In the genomic region with DNA sequence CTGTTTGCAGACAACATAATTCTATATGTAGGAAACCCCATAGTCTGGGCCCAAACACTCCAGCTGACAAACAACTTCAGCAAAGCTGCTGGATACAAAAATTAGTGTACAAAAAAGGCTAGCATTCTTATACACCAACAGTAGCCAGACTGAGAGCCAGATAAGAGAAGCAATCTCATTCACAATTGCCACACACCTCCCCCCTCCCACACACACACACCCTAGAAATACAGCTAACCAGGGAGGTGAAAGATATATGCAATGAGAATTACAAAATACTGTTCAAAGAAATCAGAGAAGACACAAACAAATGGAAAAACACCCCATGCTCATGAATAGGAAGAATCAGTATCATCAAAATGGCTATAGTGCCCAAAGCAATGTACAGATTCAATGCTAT, we compare ENCODE assay signal across 17 cellular contexts.
"Had no signal": no experiment of that assay in that cellular context is flagged by ENCODE, and none has a peak within 500 bp of the region (broad histone marks: within the 10 kb centered on the region; RNA-seq: fewer than 3 reads in every experiment).

No MANE protein-coding gene starts in this region.

- H3K27me3 Mint-ChIP-seq: naive thymus-derived CD8-positive, alpha-beta T cell; stimulated activated naive CD8-positive, alpha-beta T cell treated with anti-CD3 and anti-CD28 coated beads, Interleukin-15, Interleukin-2, amounts not matched to agents 100 ng/mL and 50 ng/mL, for 24 hours had no signal

- H3K27me3 ChIP-seq: esophagus muscularis mucosa, gastrocnemius medialis, heart right ventricle, neutrophil, tibial nerve had no signal

- H3K27ac ChIP-seq: esophagus muscularis mucosa, gastrocnemius medialis, heart right ventricle, neutrophil, tibial nerve had no signal

- DNase-seq: cortex of kidney; effector memory CD4-positive, alpha-beta T cell; gastrocnemius medialis; heart right ventricle; hypothalamus; kidney glomerular epithelial cell; mucosa of descending colon; naive thymus-derived CD8-positive, alpha-beta T cell; posterior cingulate gyrus; right cardiac atrium; small intestine; stimulated activated CD4-positive, alpha-beta T cell treated with anti-CD3 and anti-CD28 coated beads, Interleukin-12 subunit alpha, Interleukin-12 subunit beta, amount 100 ng/mL, for 4 hours; stimulated activated CD4-positive, alpha-beta T cell treated with anti-CD3 and anti-CD28 coated beads, Interleukin-2, amount 100 ng/mL, for 48 hours had no signal

- H3K9me3 ChIP-seq: esophagus muscularis mucosa, gastrocnemius medialis, mucosa of descending colon, neutrophil, tibial nerve had no signal

- H3K36me3 ChIP-seq: gastrocnemius medialis, heart right ventricle, neutrophil had no signal

- H3K4me3 Mint-ChIP-seq: naive thymus-derived CD8-positive, alpha-beta T cell; stimulated activated naive CD8-positive, alpha-beta T cell treated with anti-CD3 and anti-CD28 coated beads, Interleukin-15, Interleukin-2, amounts not matched to agents 100 ng/mL and 50 ng/mL, for 24 hours had no signal

- H3K27ac Mint-ChIP-seq: stimulated activated naive CD8-positive, alpha-beta T cell treated with anti-CD3 and anti-CD28 coated beads, Interleukin-15, Interleukin-2, amounts not matched to agents 100 ng/mL and 50 ng/mL, for 24 hours had no signal

- H3K4me3 ChIP-seq: esophagus muscularis mucosa, gastrocnemius medialis, heart right ventricle, mucosa of descending colon, tibial nerve had no signal

- ATAC-seq: gastrocnemius medialis; heart right ventricle; mucosa of descending colon; naive thymus-derived CD8-positive, alpha-beta T cell; right cardiac atrium had no signal
